In the genomic region with DNA sequence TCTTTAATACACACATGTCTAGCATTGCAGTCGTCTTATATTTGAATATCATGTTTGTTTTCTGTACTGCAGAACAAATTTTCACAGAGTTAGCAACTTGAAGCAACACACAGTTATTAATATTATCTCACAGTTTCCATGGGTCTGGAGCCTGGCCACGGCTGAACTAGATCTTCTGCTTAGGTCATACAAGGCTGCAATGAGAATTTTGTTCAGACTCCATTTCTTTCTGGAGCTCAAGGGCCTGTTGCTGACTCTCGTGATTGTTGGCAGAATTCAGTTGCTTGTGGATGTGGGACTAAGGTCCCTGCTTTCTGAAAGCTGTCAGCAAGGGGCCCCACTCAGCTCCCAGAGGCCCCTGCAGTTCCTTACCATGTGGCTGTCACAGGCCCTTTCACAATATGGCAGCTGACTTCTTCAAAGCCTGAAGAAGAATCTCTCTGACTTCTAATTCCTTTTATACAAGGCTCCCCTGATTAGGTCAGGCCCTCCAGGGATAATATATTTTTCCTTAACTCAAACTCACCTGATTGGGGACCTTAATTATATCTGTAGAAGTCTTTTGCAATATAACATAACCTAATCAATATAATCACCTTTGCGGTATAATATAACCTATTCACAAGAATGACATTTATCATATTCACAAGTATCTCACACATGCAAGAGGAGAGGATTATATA, we compare ENCODE assay signal across 22 cellular contexts.
"Had no signal": no experiment of that assay in that cellular context is flagged by ENCODE, and none has a peak within 500 bp of the region (broad histone marks: within the 10 kb centered on the region; RNA-seq: fewer than 3 reads in every experiment).

No MANE protein-coding gene starts in this region.

- FAIRE-seq: islet of Langerhans had no signal

- H3K9ac ChIP-seq: parathyroid adenoma had no signal

- H3K27ac ChIP-seq: colonic mucosa, esophagus squamous epithelium, parathyroid adenoma, prostate gland, tibial artery, upper lobe of left lung, uterus had no signal

- H3K9me3 ChIP-seq: colonic mucosa, esophagus squamous epithelium, prostate gland, tibial artery, upper lobe of left lung, uterus had no signal

- H3K27me3 ChIP-seq: colonic mucosa, esophagus squamous epithelium, tibial artery, upper lobe of left lung, uterus had no signal

- H3K4me3 ChIP-seq: colonic mucosa, esophagus squamous epithelium, lung, prostate gland, tibial artery, upper lobe of left lung, uterus had no signal

- ATAC-seq: left lobe of liver; naive thymus-derived CD4-positive, alpha-beta T cell; stimulated activated effector memory CD8-positive, alpha-beta T cell treated with anti-CD3 and anti-CD28 coated beads, Interleukin-12 subunit alpha, Interleukin-12 subunit beta, amount 100 ng/mL, for 72 hours; stimulated activated naive CD8-positive, alpha-beta T cell treated with anti-CD3 and anti-CD28 coated beads, Interleukin-15, Interleukin-2, amounts not matched to agents 100 U/mL and 50 U/mL, for 24 hours had no signal

- H2AFZ ChIP-seq: parathyroid adenoma had no signal

- H3K4me1 ChIP-seq: colonic mucosa, esophagus squamous epithelium, parathyroid adenoma, prostate gland, upper lobe of left lung, uterus had no signal

- DNase-seq: colonic mucosa; dermis blood vessel endothelial cell; esophagus squamous epithelium; foreskin fibroblast; hippocampal formation; kidney glomerular epithelial cell; mesendoderm; naive thymus-derived CD4-positive, alpha-beta T cell; nephron progenitor cell; retina; stimulated activated CD4-positive, alpha-beta T cell treated with anti-CD3 and anti-CD28 coated beads, Interleukin-4, amount 100 ng/mL, for 1 hour; stimulated activated CD8-positive, alpha-beta memory T cell treated with anti-CD3 and anti-CD28 coated beads, Interleukin-4, amount 100 ng/mL, for 48 hours; stimulated activated naive CD8-positive, alpha-beta T cell treated with anti-CD3 and anti-CD28 coated beads, Interleukin-15, Interleukin-2, amounts not matched to agents 100 U/mL and 50 U/mL, for 24 hours; tibial artery; upper lobe of left lung; uterus had no signal

- H3K36me3 ChIP-seq: colonic mucosa, prostate gland, uterus had no signal
